8 cellular contexts compared by ENCODE assay signal in the genomic region with DNA sequence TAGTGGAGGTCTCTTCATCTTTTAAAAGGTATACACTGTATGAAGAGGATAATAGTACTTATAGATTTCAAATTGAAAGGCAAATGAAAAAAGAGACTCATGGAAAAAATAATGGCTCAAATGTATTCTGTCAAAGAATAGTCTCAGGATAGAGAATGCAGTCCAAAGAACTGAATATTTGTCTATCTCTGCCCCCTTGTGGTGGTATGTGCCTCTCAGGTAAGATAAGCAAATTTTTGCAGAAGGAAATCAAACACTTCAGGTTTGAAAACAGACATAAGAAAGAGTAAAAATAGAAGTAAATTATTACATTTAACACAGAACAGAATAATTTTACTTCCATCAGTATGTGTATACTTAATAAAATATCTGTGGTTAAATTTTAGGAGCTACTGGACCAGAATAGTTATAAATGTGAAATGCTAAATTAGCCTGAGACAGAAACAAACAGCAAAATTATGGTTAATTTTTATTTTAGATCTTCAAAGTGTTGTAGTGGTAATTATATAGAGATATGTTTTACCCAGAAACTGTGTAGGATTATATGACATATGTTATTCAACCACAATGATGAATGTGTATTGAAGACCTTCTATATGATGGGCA.
DNase-seq lines count a peak whose midpoint lies in the region; ATAC-seq and TF ChIP-seq lines count a peak whose summit lies in the region.

No MANE protein-coding gene starts in this region.

- peak; percentile 52; the same call in 1 of the 2 replicates for TF ChIP-seq CTCF in Panc1 (IDR thresholded peaks at IDR 0.05)

- no peak overlapping the region for H3K4me3 ChIP-seq in Panc1 (ENCODE audit: low read depth in 2 of 2, low read length in 2 of 2)

- H3K27ac ChIP-seq in Panc1 (ENCODE audit: low read length): no peak overlapping the region

- in situ Hi-C loops in Panc1 (cut with HindIII; ENCODE audit: low pct_unique_long_range_greater_than_20kb, low sequenced_read_pairs): no loop called here

- H3K27me3 ChIP-seq in Panc1 (ENCODE audit: control insufficient read depth, insufficient read depth, low read length): no peaks in the 10 kb centered on the region

- DNase-seq in DMS79 treated with DMSO at 0.1 percent for 48 hours (lab: John Stamatoyannopoulos, UW) (peak; percentile 70), Kasumi-1 (lab: John Stamatoyannopoulos, UW) (peak; percentile 51 to 82), Panc1 (ENCODE audit: low read depth, low spot score) (no peak), kidney tubule cell (ENCODE audit: low spot score) (peak; percentile 59), superior temporal gyrus (ENCODE audit: extremely low spot score) (peak; percentile 94), cortex of kidney (lab: John Stamatoyannopoulos, UW) (no peak)
- peak; percentile 37 for DNase-seq in central memory CD4-positive, alpha-beta T cell

- no TSS peak for BruUV-seq in Panc1 (replicated peaks; lab: Mats Ljungman, UMichigan)

- H3K9me3 ChIP-seq in Panc1 (ENCODE audit: control insufficient read depth, insufficient read depth, low read depth, low read length): no peaks in the 10 kb centered on the region

- POLR2A ChIA-PET in Panc1 (lab: Charles Lee): no interaction called here

- no peaks in the 10 kb centered on the region for H3K4me1 ChIP-seq in Panc1 (ENCODE audit: control insufficient read depth, insufficient read depth, low read length)

- CTCF ChIA-PET in Panc1 (lab: Charles Lee): no interaction called here

- intact Hi-C loops in Panc1 (cut with micrococcal nuclease; ENCODE audit: unreplicated experiment): loop anchor here (10.0 kb wide), 1 partner anchor 223 kb away; no protein-coding TSS in a partner anchor

- H3K36me3 ChIP-seq in Panc1 (ENCODE audit: control insufficient read depth, insufficient read depth, low read length): no peaks in the 10 kb centered on the region

- peak; percentile 72 for ATAC-seq in GM19438 (IDR thresholded peaks at IDR 0.05; ENCODE audit: low read depth, unreplicated experiment)
- no peak for ATAC-seq in Panc1

Comparison
In these comparisons a context has a peak if more than half of its experiments do, and no peak if none do; other contexts are left out.
1. DNase-seq: peak in DMS79 treated with DMSO at 0.1 percent for 48 hours (single experiment), Kasumi-1 (2 of 2), central memory CD4-positive, alpha-beta T cell (single experiment), kidney tubule cell (single experiment) and superior temporal gyrus (single experiment); none in Panc1 (single experiment) and cortex of kidney (single experiment).